Comparison of ENCODE assay signal across 9 cellular contexts in the genomic region with DNA sequence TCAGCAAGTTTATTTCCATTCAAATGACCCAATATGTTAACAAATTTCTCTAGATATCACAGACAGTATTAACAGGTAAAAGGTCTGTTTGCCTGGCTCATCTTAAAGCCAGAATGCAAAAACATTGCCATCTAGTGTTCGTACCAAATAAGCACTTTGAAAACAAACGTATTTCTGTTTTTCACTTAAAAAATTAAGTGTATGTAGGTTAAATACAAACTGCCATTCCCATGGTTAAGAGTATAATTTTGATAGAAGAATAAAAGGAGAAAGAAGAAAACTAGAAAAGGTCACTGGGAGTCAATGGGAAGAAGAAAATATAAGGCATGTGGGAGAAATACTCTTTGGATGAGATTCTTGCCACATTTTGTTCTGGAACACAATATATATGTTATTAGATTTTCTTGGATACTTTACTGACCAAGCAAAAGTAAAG. TPM values are rescaled to one million over a fixed set of nuclear protein-coding genes. Genes with fewer than 3 reads are reported as not detected.
DNase-seq lines count a peak whose midpoint lies in the region; ATAC-seq, FAIRE-seq and TF ChIP-seq lines count a peak whose summit lies in the region.
"Had no signal": no experiment of that assay in that cellular context is flagged by ENCODE, and none has a peak within 500 bp of the region (broad histone marks: within the 10 kb centered on the region; RNA-seq: fewer than 3 reads in every experiment).

No MANE protein-coding gene starts in this region.

- peak; percentile 92 for TF ChIP-seq CTCF in 22Rv1 (IDR thresholded peaks at IDR 0.05)
- peak; percentile 53 for TF ChIP-seq CTCF in GM13977 (IDR thresholded peaks at IDR 0.05; ENCODE audit: extremely low read depth, insufficient read depth, missing control alignments)
- TF ChIP-seq CTCF in bronchial epithelial cell (IDR thresholded peaks at IDR 0.05; ENCODE audit: insufficient read depth, low read length, severe bottlenecking) = peak; percentile 40
- TF ChIP-seq CTCF in neural progenitor cell (IDR thresholded peaks at IDR 0.05) = peak; percentile 77

- ATAC-seq in activated T-helper 17 cell treated with anti-CD3 and anti-CD28 coated beads, Interleukin-2, amount 50 U/mL, for 72 hours (replicated peaks) = no peak
- ATAC-seq in HG03039 (IDR thresholded peaks at IDR 0.05; ENCODE audit: unreplicated experiment) (no peak), HG03097 (IDR thresholded peaks at IDR 0.05; ENCODE audit: low FRiP score, unreplicated experiment) (no peak)

- H3K79me2 ChIP-seq in neural progenitor cell (ENCODE audit: low read depth) = no peaks in the 10 kb centered on the region

- H3K4me3 ChIP-seq in bronchial epithelial cell (ENCODE audit: low read depth, low read length) (no peak overlapping the region), neural progenitor cell (no peak overlapping the region)

- peak; percentile 6 for DNase-seq in GM13977 (ENCODE audit: low spot score)
- peak; percentile 71 for DNase-seq in NCI-H2227 (lab: John Stamatoyannopoulos, UW; ENCODE audit: unreplicated experiment)
- peak; percentile 44 for DNase-seq in bronchial epithelial cell (ENCODE audit: low read depth)
- DNase-seq in neural progenitor cell (ENCODE audit: low spot score) = peak; percentile 32

- H3K4me1 Mint-ChIP-seq in neural progenitor cell = peaks cover 6% of the 10 kb centered on the region
- H3K4me1 Mint-ChIP-seq in activated T-helper 17 cell treated with anti-CD3 and anti-CD28 coated beads, Interleukin-2, amount 50 U/mL, for 72 hours = no peaks in the 10 kb centered on the region

- H3K27me3 Mint-ChIP-seq in neural progenitor cell (ENCODE audit: insufficient read depth, low read depth) = no peaks in the 10 kb centered on the region
- H3K27me3 Mint-ChIP-seq in activated T-helper 17 cell treated with anti-CD3 and anti-CD28 coated beads, Interleukin-2, amount 50 U/mL, for 72 hours = no peaks in the 10 kb centered on the region
- H3K27me3 Mint-ChIP-seq: activated naive CD4-positive, alpha-beta T cell treated with anti-CD3 and anti-CD28 coated beads, Interleukin-2, amount 50 U/mL, for 24 hours had no signal

- H3K27ac Mint-ChIP-seq in neural progenitor cell = no peak overlapping the region
- H3K27ac Mint-ChIP-seq in activated T-helper 17 cell treated with anti-CD3 and anti-CD28 coated beads, Interleukin-2, amount 50 U/mL, for 72 hours = no peak overlapping the region
- H3K27ac Mint-ChIP-seq: activated naive CD4-positive, alpha-beta T cell treated with anti-CD3 and anti-CD28 coated beads, Interleukin-2, amount 50 U/mL, for 24 hours had no signal

- H3K36me3 Mint-ChIP-seq in neural progenitor cell = peaks cover 3% of the 10 kb centered on the region
- H3K36me3 Mint-ChIP-seq in activated T-helper 17 cell treated with anti-CD3 and anti-CD28 coated beads, Interleukin-2, amount 50 U/mL, for 72 hours (ENCODE audit: low read depth) = peaks cover 38% of the 10 kb centered on the region

- H3K27me3 ChIP-seq in bronchial epithelial cell (ENCODE audit: control insufficient read depth, insufficient read depth, low read length) = no peaks in the 10 kb centered on the region
- no peaks in the 10 kb centered on the region for H3K27me3 ChIP-seq in neural progenitor cell

- H2AFZ ChIP-seq in neural progenitor cell (replicated peaks) = no peak overlapping the region

- H4K20me1 ChIP-seq in neural progenitor cell (ENCODE audit: low read depth) = no peaks in the 10 kb centered on the region

- no peaks in the 10 kb centered on the region for H3K36me3 ChIP-seq in bronchial epithelial cell (ENCODE audit: control insufficient read depth, insufficient read depth, low read length)
- no peaks in the 10 kb centered on the region for H3K36me3 ChIP-seq in neural progenitor cell

- peaks cover 9% of the 10 kb centered on the region for H3K4me1 ChIP-seq in neural progenitor cell

- H3K27ac ChIP-seq in 22Rv1 (no peak overlapping the region), neural progenitor cell (no peak overlapping the region)

- H3K9ac ChIP-seq in neural progenitor cell = no peak overlapping the region

- no peaks in the 10 kb centered on the region for H3F3A ChIP-seq in neural progenitor cell (ENCODE audit: low read depth)

- no peaks in the 10 kb centered on the region for H3K9me3 ChIP-seq in neural progenitor cell (ENCODE audit: low read depth)

- in situ Hi-C loops in GM13977 (cut with MboI; ENCODE audit: low pct_unique_long_range_greater_than_20kb, low sequenced_read_pairs, unreplicated experiment) = loop anchor here (25.0 kb wide), 1 partner anchor 595 kb away; no protein-coding TSS in a partner anchor

- no peak overlapping the region for H3K4me3 Mint-ChIP-seq in neural progenitor cell
- H3K4me3 Mint-ChIP-seq in activated T-helper 17 cell treated with anti-CD3 and anti-CD28 coated beads, Interleukin-2, amount 50 U/mL, for 72 hours = no peak overlapping the region
- H3K4me3 Mint-ChIP-seq: activated naive CD4-positive, alpha-beta T cell treated with anti-CD3 and anti-CD28 coated beads, Interleukin-2, amount 50 U/mL, for 24 hours had no signal

- FAIRE-seq in bronchial epithelial cell (lab: Jason Lieb, UNC) = no peak

- no peaks in the 10 kb centered on the region for H3K9me3 Mint-ChIP-seq in neural progenitor cell
- H3K9me3 Mint-ChIP-seq in activated T-helper 17 cell treated with anti-CD3 and anti-CD28 coated beads, Interleukin-2, amount 50 U/mL, for 72 hours = no peaks in the 10 kb centered on the region
- H3K9me3 Mint-ChIP-seq: activated naive CD4-positive, alpha-beta T cell treated with anti-CD3 and anti-CD28 coated beads, Interleukin-2, amount 50 U/mL, for 24 hours had no signal

- H3K4me2 ChIP-seq in neural progenitor cell = no peak overlapping the region

RNA-seq across cellular contexts. Expression of a gene that starts 51.0 kb away (rescaled TPM):
- total RNA-seq in bronchial epithelial cell (19.1 and 25.0 TPM in 2 replicates), neural progenitor cell (ENCODE audit: low replicate concordance) (14.4 and 14.9 TPM in 2 replicates)
- total RNA-seq in activated T-helper 17 cell treated with anti-CD3 and anti-CD28 coated beads, Interleukin-2, amount 50 U/mL, for 72 hours = 10 to 100 TPM; 15.6 to 27.7 TPM

Comparison
In these comparisons a context has a peak if more than half of its experiments do, and no peak if none do; other contexts are left out.
1. CTCF ChIP-seq: peak in every context shown above with its lines; median percentile 92 in 22Rv1; 77 in neural progenitor cell; 53 in GM13977; 40 in bronchial epithelial cell.
2. DNase-seq: peak in every context shown above with its lines; median percentile 71 in NCI-H2227; 44 in bronchial epithelial cell; 32 in neural progenitor cell; 6 in GM13977.